Comparison of ENCODE assay signal across 9 cellular contexts in genomic region chr6:8499540-8499939, GRCh38.
DNase-seq lines count a peak whose midpoint lies in the region; ATAC-seq and TF ChIP-seq lines count a peak whose summit lies in the region.
"Had no signal": no experiment of that assay in that cellular context is flagged by ENCODE, and none has a peak within 500 bp of the region (broad histone marks: within the 10 kb centered on the region; RNA-seq: fewer than 3 reads in every experiment).

No MANE protein-coding gene starts in this region.

- intact Hi-C loops in activated CD8-positive, alpha-beta T cell treated with anti-CD3 and anti-CD28 coated beads for 36 hours (cut with micrococcal nuclease): no loop called here
- intact Hi-C loops in thyroid gland (cut with DNase I): no loop called here

- no peaks in the 10 kb centered on the region for H3K79me2 ChIP-seq in OCI-LY1 (ENCODE audit: insufficient read depth, low read length)

- H3K27me3 ChIP-seq in OCI-LY1 (ENCODE audit: insufficient read depth, low read length): no peaks in the 10 kb centered on the region
- no peaks in the 10 kb centered on the region for H3K27me3 ChIP-seq in thyroid gland

- POLR2A ChIA-PET in activated CD8-positive, alpha-beta T cell treated with anti-CD3 and anti-CD28 coated beads for 36 hours (lab: Charles Lee): no interaction called here
- POLR2A ChIA-PET in activated CD8-positive, alpha-beta T cell treated with anti-CD3 and anti-CD28 coated beads, Interleukin-2, amount 10 ng/mL, durations not matched to agents 7 days and 5 days (lab: Charles Lee): no interaction called here

- no peaks in the 10 kb centered on the region for H3K9me2 ChIP-seq in OCI-LY1 (ENCODE audit: low read depth, low read length)

- no peaks in the 10 kb centered on the region for H3K4me1 Mint-ChIP-seq in activated CD8-positive, alpha-beta T cell treated with anti-CD3 and anti-CD28 coated beads for 36 hours (ENCODE audit: low read depth)
- H3K4me1 Mint-ChIP-seq in activated CD8-positive, alpha-beta T cell treated with anti-CD3 and anti-CD28 coated beads, Interleukin-2, amount 10 ng/mL, durations not matched to agents 7 days and 5 days (ENCODE audit: low read depth): no peaks in the 10 kb centered on the region

- H3K36me3 ChIP-seq in OCI-LY1 (ENCODE audit: insufficient read depth, low read length) (no peaks in the 10 kb centered on the region), thyroid gland (no peaks in the 10 kb centered on the region)

- TF ChIP-seq CTCF in activated CD8-positive, alpha-beta T cell treated with anti-CD3 and anti-CD28 coated beads for 36 hours (IDR thresholded peaks at IDR 0.05): peak; percentile 12
- TF ChIP-seq CTCF in OCI-LY1 (IDR thresholded peaks at IDR 0.05; ENCODE audit: low read length): peak; percentile 33; the same call in 1 of the 2 replicates
- peak; percentile 20 for TF ChIP-seq CTCF in fibroblast of pulmonary artery (IDR thresholded peaks at IDR 0.05; ENCODE audit: low read length, missing control alignments)
- TF ChIP-seq CTCF in thyroid gland (IDR thresholded peaks at IDR 0.05): peak in 5 of 6 experiments; percentile 8 to 55 (median 51)

- no peaks in the 10 kb centered on the region for H3K27me3 Mint-ChIP-seq in activated CD8-positive, alpha-beta T cell treated with anti-CD3 and anti-CD28 coated beads for 36 hours
- no peaks in the 10 kb centered on the region for H3K27me3 Mint-ChIP-seq in activated CD8-positive, alpha-beta T cell treated with anti-CD3 and anti-CD28 coated beads, Interleukin-2, amount 10 ng/mL, durations not matched to agents 7 days and 5 days (ENCODE audit: low read depth)
- H3K27me3 Mint-ChIP-seq: dendritic cell treated with granulocyte-macrophage colony-stimulating factor and Interleukin-4, amounts not matched to agents 40 ng/mL and 50 ng/mL, for 4 days had no signal

- H3K4me3 ChIP-seq in OCI-LY1 (ENCODE audit: low read depth, low read length, poor library complexity, severe bottlenecking) (no peak overlapping the region), fibroblast of pulmonary artery (replicated peaks; ENCODE audit: low read depth, low read length) (no peak overlapping the region), thyroid gland (replicated peaks in 1 of 3) (no peak overlapping the region)

- H3K4me3 Mint-ChIP-seq in activated CD8-positive, alpha-beta T cell treated with anti-CD3 and anti-CD28 coated beads for 36 hours: no peak overlapping the region
- H3K4me3 Mint-ChIP-seq in activated CD8-positive, alpha-beta T cell treated with anti-CD3 and anti-CD28 coated beads, Interleukin-2, amount 10 ng/mL, durations not matched to agents 7 days and 5 days: no peak overlapping the region
- H3K4me3 Mint-ChIP-seq: dendritic cell treated with granulocyte-macrophage colony-stimulating factor and Interleukin-4, amounts not matched to agents 40 ng/mL and 50 ng/mL, for 4 days had no signal

- DNase-seq in activated CD8-positive, alpha-beta T cell treated with anti-CD3 and anti-CD28 coated beads for 36 hours: no peak
- no peak for DNase-seq in activated CD8-positive, alpha-beta T cell treated with anti-CD3 and anti-CD28 coated beads, Interleukin-2, amount 10 ng/mL, durations not matched to agents 7 days and 5 days
- DNase-seq in fibroblast of pulmonary artery (ENCODE audit: low read depth): no peak
- DNase-seq in thyroid gland: peak in 1 of 2 donors; percentile 1
- DNase-seq in NCI-H1436 (lab: John Stamatoyannopoulos, UW): no peak
- DNase-seq in D341Med (ENCODE audit: low spot score): no peak
- no peak for DNase-seq in activated CD4-positive, alpha-beta T cell treated with anti-CD3 and anti-CD28 coated beads for 4 hours

- no peak overlapping the region for H3K4me2 ChIP-seq in OCI-LY1 (ENCODE audit: low read length)

- 48 to 49% methylated on average over 1 of the region's 1 CpG for WGBS in thyroid gland, 2 donors

- no peak overlapping the region for H2AFZ ChIP-seq in OCI-LY1 (ENCODE audit: low read length)

- H3K27ac ChIP-seq in OCI-LY1 (ENCODE audit: low read depth, low read length, poor library complexity, severe bottlenecking) (no peak overlapping the region), thyroid gland (no peak overlapping the region)

- H3K4me1 ChIP-seq in OCI-LY1 (ENCODE audit: insufficient read depth, low read length, severe bottlenecking): no peaks in the 10 kb centered on the region
- H3K4me1 ChIP-seq in thyroid gland: no peaks in the 10 kb centered on the region

- H3K9me3 ChIP-seq in OCI-LY1 (ENCODE audit: low read length): no peaks in the 10 kb centered on the region
- H3K9me3 ChIP-seq in thyroid gland: no peaks in the 10 kb centered on the region

- H4K20me1 ChIP-seq in OCI-LY1 (ENCODE audit: insufficient read depth, low read length): no peaks in the 10 kb centered on the region

- H3K27ac Mint-ChIP-seq in activated CD8-positive, alpha-beta T cell treated with anti-CD3 and anti-CD28 coated beads for 36 hours: no peak overlapping the region
- no peak overlapping the region for H3K27ac Mint-ChIP-seq in activated CD8-positive, alpha-beta T cell treated with anti-CD3 and anti-CD28 coated beads, Interleukin-2, amount 10 ng/mL, durations not matched to agents 7 days and 5 days
- H3K27ac Mint-ChIP-seq: dendritic cell treated with granulocyte-macrophage colony-stimulating factor and Interleukin-4, amounts not matched to agents 40 ng/mL and 50 ng/mL, for 4 days had no signal

- ATAC-seq in activated CD8-positive, alpha-beta T cell treated with anti-CD3 and anti-CD28 coated beads for 36 hours: no peak
- ATAC-seq in activated CD8-positive, alpha-beta T cell treated with anti-CD3 and anti-CD28 coated beads, Interleukin-2, amount 10 ng/mL, durations not matched to agents 7 days and 5 days: no peak

- H3K9me3 Mint-ChIP-seq in activated CD8-positive, alpha-beta T cell treated with anti-CD3 and anti-CD28 coated beads for 36 hours: no peaks in the 10 kb centered on the region
- H3K9me3 Mint-ChIP-seq in activated CD8-positive, alpha-beta T cell treated with anti-CD3 and anti-CD28 coated beads, Interleukin-2, amount 10 ng/mL, durations not matched to agents 7 days and 5 days (ENCODE audit: insufficient read depth): no peaks in the 10 kb centered on the region
- H3K9me3 Mint-ChIP-seq: dendritic cell treated with granulocyte-macrophage colony-stimulating factor and Interleukin-4, amounts not matched to agents 40 ng/mL and 50 ng/mL, for 4 days had no signal

- no peak for TF ChIP-seq POLR2A in thyroid gland (IDR thresholded peaks at IDR 0.05)

- CTCF ChIA-PET in activated CD8-positive, alpha-beta T cell treated with anti-CD3 and anti-CD28 coated beads for 36 hours (lab: Charles Lee): no interaction called here
- CTCF ChIA-PET in activated CD8-positive, alpha-beta T cell treated with anti-CD3 and anti-CD28 coated beads, Interleukin-2, amount 10 ng/mL, durations not matched to agents 7 days and 5 days (lab: Charles Lee): no interaction called here

- no peak overlapping the region for H3K9ac ChIP-seq in OCI-LY1 (ENCODE audit: low read length)

- no peaks in the 10 kb centered on the region for H3K36me3 Mint-ChIP-seq in activated CD8-positive, alpha-beta T cell treated with anti-CD3 and anti-CD28 coated beads for 36 hours (ENCODE audit: low read depth)
- no peaks in the 10 kb centered on the region for H3K36me3 Mint-ChIP-seq in activated CD8-positive, alpha-beta T cell treated with anti-CD3 and anti-CD28 coated beads, Interleukin-2, amount 10 ng/mL, durations not matched to agents 7 days and 5 days (ENCODE audit: low read depth)

- no peaks in the 10 kb centered on the region for H3F3A ChIP-seq in OCI-LY1 (ENCODE audit: insufficient read depth, low read length)
